1 cellular context compared by ENCODE assay signal in genomic region chr3:39106281-39107055, GRCh38.
TF ChIP-seq lines count a peak whose summit lies in the region.

No MANE protein-coding gene starts in this region.

TF ChIP-seq in K562, 482 proteins besides CTCF, POLR2A, EP300 and RAD21 (continued from another document and continues in another):
- TF ChIP-seq REST (CRISPR knock-in tag; IDR thresholded peaks at IDR 0.05; ENCODE audit: low read depth) (no peak), TCF15 (CRISPR knock-in tag; IDR thresholded peaks at IDR 0.05) (no peak), LEF1 (IDR thresholded peaks at IDR 0.05) (no peak), ZNF143 (CRISPR knock-in tag; IDR thresholded peaks at IDR 0.05) (no peak), TBP (optimal IDR thresholded peaks at IDR 0.05; ENCODE audit: low read depth, low read length) (no peak), GATAD2A (IDR thresholded peaks at IDR 0.05) (no peak), FOXA1 (IDR thresholded peaks at IDR 0.05; ENCODE audit: borderline replicate concordance) (no peak), KDM5B (IDR thresholded peaks at IDR 0.05; ENCODE audit: insufficient replicate concordance, low read depth, low read length) (peak; percentile 43), ZBTB8A (IDR thresholded peaks at IDR 0.05; ENCODE audit: partially characterized antibody) (no peak), NR1H2 (CRISPR knock-in tag; IDR thresholded peaks at IDR 0.05) (no peak; the same call in 1 of the 2 replicates), DEAF1 (CRISPR knock-in tag; IDR thresholded peaks at IDR 0.05) (no peak), NEUROD1 (IDR thresholded peaks at IDR 0.05; ENCODE audit: borderline replicate concordance, low read depth, low read length, partially characterized antibody) (no peak), SMARCA4 (IDR thresholded peaks at IDR 0.05) (0 out of 2 replicates have a peak, but pooled peaks have one; percentile 21), KDM1A (IDR thresholded peaks at IDR 0.05) (no peak), MGA (IDR thresholded peaks at IDR 0.05) (no peak), SRSF9 (IDR thresholded peaks at IDR 0.05; ENCODE audit: borderline replicate concordance, low read depth, low read length) (no peak), ZNF586 (CRISPR knock-in tag; conservative IDR thresholded peaks at IDR 0.05) (no peak), RBM15 (IDR thresholded peaks at IDR 0.05; ENCODE audit: insufficient read depth, low read length) (no peak), CGGBP1 (CRISPR knock-in tag; IDR thresholded peaks at IDR 0.05) (no peak), SNAPC5 (CRISPR knock-in tag; IDR thresholded peaks at IDR 0.05) (no peak), HIVEP1 (CRISPR knock-in tag; IDR thresholded peaks at IDR 0.05) (no peak), SMAD2 (IDR thresholded peaks at IDR 0.05; ENCODE audit: low read depth, low read length) (no peak), CHD2 (IDR thresholded peaks at IDR 0.05; ENCODE audit: low read depth, low read length) (no peak), BDP1 (IDR thresholded peaks at IDR 0.05; ENCODE audit: insufficient read depth, insufficient read length) (no peak), THRAP3 (IDR thresholded peaks at IDR 0.05; ENCODE audit: borderline replicate concordance) (no peak), RERE (CRISPR knock-in tag; IDR thresholded peaks at IDR 0.05; ENCODE audit: borderline replicate concordance) (no peak), ZNF696 (CRISPR knock-in tag; conservative IDR thresholded peaks at IDR 0.05) (no peak), EWSR1 (IDR thresholded peaks at IDR 0.05; ENCODE audit: borderline replicate concordance, low read depth, partially characterized antibody) (no peak), ILF3 (IDR thresholded peaks at IDR 0.05; ENCODE audit: borderline replicate concordance) (no peak), ZNF589 (CRISPR knock-in tag; IDR thresholded peaks at IDR 0.05; ENCODE audit: low read depth) (no peak), ZBTB43 (CRISPR knock-in tag; IDR thresholded peaks at IDR 0.05) (peak; percentile 22; the same call in 1 of the 2 replicates), TSC22D4 (tag; IDR thresholded peaks at IDR 0.05) (no peak), EGR1 (conservative IDR thresholded peaks at IDR 0.05) (0 out of 2 replicates have a peak, but pooled peaks have one; percentile 17), FOXA3 (CRISPR knock-in tag; conservative IDR thresholded peaks at IDR 0.05 in 1 of 2, IDR thresholded peaks at IDR 0.05 in 1 of 2) (0 out of 4 replicates have a peak, but pooled peaks of 1 of the 2 experiments have one; percentile 55), TFAM (CRISPR knock-in tag; conservative IDR thresholded peaks at IDR 0.05) (no peak)
